ENCODE assay signal across 15 cellular contexts in the genomic region with DNA sequence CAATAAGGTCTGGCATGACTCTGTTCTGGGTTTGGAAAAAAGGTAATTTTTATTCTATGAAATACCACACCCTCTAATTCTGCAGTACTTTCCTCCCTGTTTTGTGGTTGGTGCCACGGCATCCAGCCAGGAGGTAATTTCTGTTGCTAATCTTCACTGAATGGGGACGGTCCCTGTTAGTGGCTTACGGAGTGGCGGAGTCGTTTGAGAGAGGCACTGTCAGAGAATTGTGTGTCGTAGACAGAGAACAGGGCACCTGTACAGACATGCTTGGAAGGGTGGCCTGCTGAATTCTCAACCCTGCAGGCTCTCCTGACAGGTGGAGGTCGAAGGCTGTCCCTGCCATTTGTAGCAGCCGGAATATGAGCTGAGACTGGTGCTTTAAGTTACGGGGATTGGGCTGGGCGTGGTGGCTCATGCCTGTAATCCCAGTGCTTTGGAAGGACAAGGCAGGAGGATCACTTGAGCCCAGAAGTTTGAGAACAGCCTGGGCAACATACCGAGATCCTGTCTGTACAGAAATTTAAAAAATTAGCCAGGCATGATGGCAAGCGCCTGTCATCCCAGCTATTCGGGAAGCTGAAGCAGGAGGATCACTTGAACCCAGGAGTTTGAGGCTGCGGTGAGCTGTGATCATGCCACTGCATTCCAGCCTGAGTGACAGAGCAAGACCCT. TPM values are rescaled to one million over a fixed set of nuclear protein-coding genes. Genes with fewer than 3 reads are reported as not detected.
A peak's percentile ranks its signal among the peaks of the same experiment; 100 is the strongest.
DNase-seq lines count a peak whose midpoint lies in the region; ATAC-seq and TF ChIP-seq lines count a peak whose summit lies in the region.
"Had no signal": no experiment of that assay in that cellular context is flagged by ENCODE, and none has a peak within 500 bp of the region (broad histone marks: within the 10 kb centered on the region; RNA-seq: fewer than 3 reads in every experiment).

No MANE protein-coding gene starts in this region.

- peaks cover 4 to 9% of the 10 kb centered on the region in 2 donors for H3K4me1 ChIP-seq in breast epithelium
- H3K4me1 ChIP-seq in mammary epithelial cell (ENCODE audit: insufficient read depth, low read length), result no peaks in the 10 kb centered on the region

- WGBS in mammary epithelial cell (ENCODE audit: low coverage, missing lambda C conversion rate), result 78% methylated on average over 13 of the region's 14 CpGs

- CTCF ChIA-PET in mammary epithelial cell (lab: Charles Lee; ENCODE audit: low non-redundant PET), result no interaction called here
- CTCF ChIA-PET in T-cell (lab: Charles Lee), result interaction anchor here in 1 of 2 donors (0.6 kb wide), 1 partner anchor 593 kb away, joined by 3 read pairs; no protein-coding TSS in a partner anchor

- ATAC-seq in T-cell (replicated peaks in 1 of 4), result no peak
- peak; percentile 47 for ATAC-seq in left colon
- no peak for ATAC-seq in GM18519 (IDR thresholded peaks at IDR 0.05; ENCODE audit: low FRiP score, unreplicated experiment)
- ATAC-seq in GM21825 (IDR thresholded peaks at IDR 0.05; ENCODE audit: unreplicated experiment), result no peak
- ATAC-seq in GM19351 (IDR thresholded peaks at IDR 0.05; ENCODE audit: unreplicated experiment), result no peak
- ATAC-seq: CD8-positive, alpha-beta T cell; HCT116 had no signal

- H4K20me1 ChIP-seq in mammary epithelial cell (ENCODE audit: insufficient read depth, low read length), result no peaks in the 10 kb centered on the region

- no peak for DNase-seq in breast epithelium (ENCODE audit: low spot score in 2 of 2)
- no peak for DNase-seq in mammary epithelial cell
- DNase-seq in T-cell, result no peak
- DNase-seq in left colon, result peak in 1 of 2 donors; percentile 33
- DNase-seq in type B pancreatic cell (ENCODE audit: extremely low spot score, unreplicated experiment), result no peak
- DNase-seq: adrenal gland; CD8-positive, alpha-beta T cell; dorsolateral prefrontal cortex; MG63; NCI-H2171; stimulated activated CD4-positive, alpha-beta T cell treated with anti-CD3 and anti-CD28 coated beads, Interleukin-2, amount 100 ng/mL, for 24 hours had no signal

- H3K4me3 Mint-ChIP-seq in T-cell, result peak overlapping the region in 1 of 3 donors; percentile 48
- H3K4me3 Mint-ChIP-seq in type B pancreatic cell, result no peak overlapping the region
- H3K4me3 Mint-ChIP-seq: CD8-positive, alpha-beta T cell had no signal

- TF ChIP-seq CTCF in breast epithelium (IDR thresholded peaks at IDR 0.05) (no peak), mammary epithelial cell (conservative IDR thresholded peaks at IDR 0.05 in 1 of 2, IDR thresholded peaks at IDR 0.05 in 1 of 2; ENCODE audit: extremely low read depth in 1 of 2, insufficient read depth in 1 of 2, low read depth in 1 of 2, low read length in 2 of 2) (no peak), type B pancreatic cell (conservative IDR thresholded peaks at IDR 0.05) (no peak)

- H3K9ac ChIP-seq in mammary epithelial cell (ENCODE audit: insufficient read depth, low read length), result no peak overlapping the region

- peaks cover 10% of the 10 kb centered on the region for H3K79me2 ChIP-seq in mammary epithelial cell (ENCODE audit: insufficient read depth, low read length)

- H3K4me1 Mint-ChIP-seq in T-cell (peaks cover 27 to 34% (median 34%) of the 10 kb centered on the region in 3 donors), type B pancreatic cell (ENCODE audit: unreplicated experiment) (no peaks in the 10 kb centered on the region)

- POLR2A ChIA-PET in T-cell (lab: Charles Lee), result no interaction called here

- H3K36me3 Mint-ChIP-seq in T-cell (peaks cover 8% of the 10 kb centered on the region), type B pancreatic cell (peaks cover 3% of the 10 kb centered on the region)

- H3K27ac Mint-ChIP-seq in T-cell (peak overlapping the region; percentile 59 to 85), type B pancreatic cell (peak overlapping the region; percentile 11)

- in situ Hi-C loops in mammary epithelial cell (cut with MboI; ENCODE audit: low sequenced_read_pairs in 2 of 2), result no loop called here

- no peak for TF ChIP-seq POLR2A in breast epithelium (IDR thresholded peaks at IDR 0.05)

- dilution Hi-C loops in mammary epithelial cell (cut with HindIII; ENCODE audit: low sequenced_read_pairs), result no loop called here

- H3K9me3 Mint-ChIP-seq in T-cell, result no peaks in the 10 kb centered on the region
- no peaks in the 10 kb centered on the region for H3K9me3 Mint-ChIP-seq in type B pancreatic cell
- H3K9me3 Mint-ChIP-seq: CD8-positive, alpha-beta T cell had no signal

- H3K4me3 ChIP-seq in breast epithelium (no peak overlapping the region), mammary epithelial cell (replicated peaks in 1 of 3; ENCODE audit: insufficient read depth in 1 of 3, low read depth in 2 of 3, low read length in 3 of 3) (no peak overlapping the region)
- H3K4me3 ChIP-seq: adrenal gland, dorsolateral prefrontal cortex, MG63 had no signal

- H3K36me3 ChIP-seq in breast epithelium, result no peaks in the 10 kb centered on the region
- H3K36me3 ChIP-seq in mammary epithelial cell (ENCODE audit: insufficient read depth, low read length), result peaks cover 3% of the 10 kb centered on the region

- BruUV-seq in mammary epithelial cell (replicated peaks; lab: Mats Ljungman, UMichigan), result no TSS peak

- no peak overlapping the region for H2AFZ ChIP-seq in mammary epithelial cell (ENCODE audit: low read depth, low read length)

- peak overlapping the region; percentile 59 to 70 for H3K27ac ChIP-seq in breast epithelium
- H3K27ac ChIP-seq in mammary epithelial cell (ENCODE audit: insufficient read depth, low read depth, low read length), result no peak overlapping the region

- H3K27me3 ChIP-seq in breast epithelium, result no peaks in the 10 kb centered on the region
- no peaks in the 10 kb centered on the region for H3K27me3 ChIP-seq in mammary epithelial cell (ENCODE audit: insufficient read depth, low read length)
- H3K27me3 ChIP-seq: adrenal gland, dorsolateral prefrontal cortex, MG63 had no signal

- no peak overlapping the region for H3K4me2 ChIP-seq in mammary epithelial cell (ENCODE audit: insufficient read depth, low read depth, low read length)

- intact Hi-C loops in breast epithelium (cut with DNase I; ENCODE audit: low total_unique reads) (no loop called here), mammary epithelial cell (cut with micrococcal nuclease) (no loop called here), left colon (cut with DNase I, micrococcal nuclease) (no loop called here)

- no peaks in the 10 kb centered on the region for H3K9me3 ChIP-seq in breast epithelium
- no peaks in the 10 kb centered on the region for H3K9me3 ChIP-seq in mammary epithelial cell (replicated peaks; ENCODE audit: insufficient read depth, low read length)
- H3K9me3 ChIP-seq: adrenal gland, MG63 had no signal

- H3K27me3 Mint-ChIP-seq in T-cell (no peaks in the 10 kb centered on the region), type B pancreatic cell (no peaks in the 10 kb centered on the region)

RNA-seq across cellular contexts. Expression of gene EEF2K, which starts 33.2 kb away (rescaled TPM):
- total RNA-seq in breast epithelium (10 to 100 TPM; 23.3 to 40.5 (median 30.0) TPM), mammary epithelial cell (10 to 100 TPM; 16.0 to 22.8 TPM), T-cell (10 to 100 TPM; 15.5 to 21.5 (median 21.0) TPM), left colon (10 to 100 TPM; 26.4 to 35.2 TPM), type B pancreatic cell (ENCODE audit: low replicate concordance) (16.2 and 22.5 TPM in 2 replicates)
- polyA plus RNA-seq in mammary epithelial cell, result 16.3 TPM
- 27.0 TPM for polyA minus RNA-seq in mammary epithelial cell

RNA-seq across cellular contexts. Expression of gene POLR3E, which starts 57.9 kb away (rescaled TPM):
- total RNA-seq in breast epithelium (10 to 100 TPM; 59.0 to 72.4 (median 64.0) TPM), mammary epithelial cell (10 to 100 TPM; 22.7 to 41.1 TPM), T-cell (100 to 1,000 TPM in 2 of 5 donors, 10 to 100 TPM in 3; 79.3 to 174 (median 99.7) TPM), left colon (10 to 100 TPM; 37.0 to 44.8 TPM), type B pancreatic cell (ENCODE audit: low replicate concordance) (52.9 and 56.6 TPM in 2 replicates)
- 50.3 TPM for polyA plus RNA-seq in mammary epithelial cell
- polyA minus RNA-seq in mammary epithelial cell, result 213 TPM
